ENCODE assay signal across 13 cellular contexts in genomic region chr2:84782717-84783442, GRCh38.
DNase-seq lines count a peak whose midpoint lies in the region; ATAC-seq and TF ChIP-seq lines count a peak whose summit lies in the region.
"Had no signal": no experiment of that assay in that cellular context is flagged by ENCODE, and none has a peak within 500 bp of the region (broad histone marks: within the 10 kb centered on the region; RNA-seq: fewer than 3 reads in every experiment).

No MANE protein-coding gene starts in this region.

- H3K4me1 Mint-ChIP-seq in IgD-negative memory B cell (peaks cover 6 to 34% (median 25%) of the 10 kb centered on the region in 3 donors), natural killer cell (peaks cover 69 to 75% of the 10 kb centered on the region in 2 donors)
- H3K4me1 Mint-ChIP-seq in activated T-cell treated with anti-CD3 and anti-CD28 coated beads, Interleukin-2, amount 50 U/mL, for 72 hours (ENCODE audit: low read depth): peaks cover 67% of the 10 kb centered on the region

- peaks cover 17% of the 10 kb centered on the region for H3K4me1 ChIP-seq in DOHH2 (ENCODE audit: control insufficient read depth, low read length)
- peaks cover 0 to 15% of the 10 kb centered on the region in 2 donors for H3K4me1 ChIP-seq in thyroid gland

- WGBS in thyroid gland, 2 donors: 26 to 29% methylated on average over 1 of the region's 1 CpG

- TF ChIP-seq CTCF in DOHH2 (IDR thresholded peaks at IDR 0.05; ENCODE audit: low read depth, low read length, poor library complexity, severe bottlenecking) (no peak), natural killer cell (IDR thresholded peaks at IDR 0.05) (no peak), thyroid gland (IDR thresholded peaks at IDR 0.05) (no peak)

- H3F3A ChIP-seq in DOHH2 (ENCODE audit: control insufficient read depth, insufficient read depth): no peaks in the 10 kb centered on the region

- peak overlapping the region; percentile 49 for H3K27ac ChIP-seq in DOHH2 (ENCODE audit: low read depth, low read length)
- H3K27ac ChIP-seq in thyroid gland: peak overlapping the region in 1 of 3 donors; percentile 27

- peak overlapping the region; percentile 32 for H3K4me2 ChIP-seq in DOHH2 (ENCODE audit: low read length)

- TF ChIP-seq POLR2A in thyroid gland (IDR thresholded peaks at IDR 0.05): no peak

- H3K36me3 ChIP-seq in DOHH2 (ENCODE audit: control insufficient read depth, low read length) (no peaks in the 10 kb centered on the region), thyroid gland (no peaks in the 10 kb centered on the region)

- no peaks in the 10 kb centered on the region for H3K27me3 Mint-ChIP-seq in IgD-negative memory B cell
- no peaks in the 10 kb centered on the region for H3K27me3 Mint-ChIP-seq in activated T-cell treated with anti-CD3 and anti-CD28 coated beads, Interleukin-2, amount 50 U/mL, for 72 hours (ENCODE audit: low read depth)
- H3K27me3 Mint-ChIP-seq in natural killer cell (ENCODE audit: low read depth in 2 of 2): no peaks in the 10 kb centered on the region
- H3K27me3 Mint-ChIP-seq: stimulated activated naive B cell treated with anti-CD40 and anti-IgM and Interleukin-4, amounts not matched to agents 10 μg/mL and 1 μg/mL and 100 μg/mL, for 72 hours had no signal

- H3K9me3 ChIP-seq in DOHH2 (ENCODE audit: control insufficient read depth, insufficient read depth, low read length) (no peaks in the 10 kb centered on the region), thyroid gland (no peaks in the 10 kb centered on the region)

- H3K27me3 ChIP-seq in DOHH2 (ENCODE audit: control insufficient read depth, low read length): no peaks in the 10 kb centered on the region
- no peaks in the 10 kb centered on the region for H3K27me3 ChIP-seq in thyroid gland

- H3K79me2 ChIP-seq in DOHH2 (ENCODE audit: control insufficient read depth, low read length): no peaks in the 10 kb centered on the region

- H3K4me3 Mint-ChIP-seq in IgD-negative memory B cell (no peak overlapping the region), natural killer cell (peak overlapping the region; percentile 81)
- H3K4me3 Mint-ChIP-seq in activated T-cell treated with anti-CD3 and anti-CD28 coated beads, Interleukin-2, amount 50 U/mL, for 72 hours: peak overlapping the region; percentile 42 to 52
- H3K4me3 Mint-ChIP-seq: stimulated activated naive B cell treated with anti-CD40 and anti-IgM and Interleukin-4, amounts not matched to agents 10 μg/mL and 1 μg/mL and 100 μg/mL, for 72 hours had no signal

- H3K36me3 Mint-ChIP-seq in IgD-negative memory B cell: peaks cover 4% of the 10 kb centered on the region
- peaks cover 4% of the 10 kb centered on the region in 2 donors for H3K36me3 Mint-ChIP-seq in activated T-cell treated with anti-CD3 and anti-CD28 coated beads, Interleukin-2, amount 50 U/mL, for 72 hours (ENCODE audit: insufficient read depth in 2 of 2)
- H3K36me3 Mint-ChIP-seq in natural killer cell: no peaks in the 10 kb centered on the region
- H3K36me3 Mint-ChIP-seq: stimulated activated naive B cell treated with anti-CD40 and anti-IgM and Interleukin-4, amounts not matched to agents 10 μg/mL and 1 μg/mL and 100 μg/mL, for 72 hours had no signal

- no peaks in the 10 kb centered on the region for H4K20me1 ChIP-seq in DOHH2 (ENCODE audit: control insufficient read depth, insufficient read depth, low read depth, low read length)

- DNase-seq in activated T-cell treated with anti-CD3 and anti-CD28 coated beads, Interleukin-2, amount 50 U/mL, for 72 hours: peak; percentile 22 to 27
- DNase-seq in natural killer cell (no peak), GM19238 (ENCODE audit: insufficient read length, low spot score) (no peak), Kasumi-1 (lab: John Stamatoyannopoulos, UW) (no peak), thyroid gland (no peak), GM03348 (ENCODE audit: low spot score) (no peak)
- DNase-seq: cortex of kidney, DMS53, H7 had no signal

- H3K4me3 ChIP-seq in DOHH2 (ENCODE audit: low read length): 0 out of 2 replicates have a peak overlapping the region, but pooled peaks have one; percentile 15
- no peak overlapping the region for H3K4me3 ChIP-seq in thyroid gland (replicated peaks in 1 of 3)

- H3K27ac Mint-ChIP-seq in IgD-negative memory B cell: peak overlapping the region in 2 of 3 donors; percentile 42 to 47
- peak overlapping the region; percentile 84 for H3K27ac Mint-ChIP-seq in activated T-cell treated with anti-CD3 and anti-CD28 coated beads, Interleukin-2, amount 50 U/mL, for 72 hours
- peak overlapping the region; percentile 73 to 95 for H3K27ac Mint-ChIP-seq in natural killer cell

- peak; percentile 68 to 80 for ATAC-seq in activated T-cell treated with anti-CD3 and anti-CD28 coated beads, Interleukin-2, amount 50 U/mL, for 72 hours (replicated peaks in 1 of 2)
- peak; percentile 78 to 87 (median 85) for ATAC-seq in natural killer cell
- ATAC-seq: sciatic nerve had no signal

- H3K9me2 ChIP-seq in DOHH2 (replicated peaks; ENCODE audit: control insufficient read depth, low read length): no peaks in the 10 kb centered on the region

- intact Hi-C loops in natural killer cell (cut with micrococcal nuclease): loop anchor here (2.0 to 10.0 kb wide), 5 partner anchors 64 to 266 kb away; partner anchors contain the start of genes DNAH6, TMSB10 and TRABD2A
- intact Hi-C loops in thyroid gland (cut with DNase I): no loop called here

- H3K9me3 Mint-ChIP-seq in IgD-negative memory B cell (peaks cover 0 to 4% (median 0%) of the 10 kb centered on the region in 3 donors), natural killer cell (peaks cover 3 to 4% of the 10 kb centered on the region in 2 donors)
- H3K9me3 Mint-ChIP-seq in activated T-cell treated with anti-CD3 and anti-CD28 coated beads, Interleukin-2, amount 50 U/mL, for 72 hours: peaks cover 0 to 4% of the 10 kb centered on the region in 2 donors

Comparison
In these comparisons a context has a peak if more than half of its experiments do, and no peak if none do; other contexts are left out.
1. H3K4me3 Mint-ChIP-seq: peak in activated T-cell treated with anti-CD3 and anti-CD28 coated beads, Interleukin-2, amount 50 U/mL, for 72 hours (2 of 2) and natural killer cell (single experiment); none in IgD-negative memory B cell (0 of 4).
2. DNase-seq: peak in activated T-cell treated with anti-CD3 and anti-CD28 coated beads, Interleukin-2, amount 50 U/mL, for 72 hours (2 of 2); none in natural killer cell (single experiment), GM19238 (single experiment), Kasumi-1 (0 of 2), thyroid gland (0 of 2) and GM03348 (single experiment).
3. Peak in every context shown above with its lines, with median percentiles within 50 percentile points of each other: H3K27ac Mint-ChIP-seq.